ENCODE assay signal across 27 cellular contexts in genomic region chr7:136637826-136638225, GRCh38.
DNase-seq lines count a peak whose midpoint lies in the region; ATAC-seq, FAIRE-seq and TF ChIP-seq lines count a peak whose summit lies in the region.
"Had no signal": no experiment of that assay in that cellular context is flagged by ENCODE, and none has a peak within 500 bp of the region (broad histone marks: within the 10 kb centered on the region; RNA-seq: fewer than 3 reads in every experiment).

No MANE protein-coding gene starts in this region.

- DNase-seq in HCEC 1CT = peak; percentile 68
- peak; percentile 23 for DNase-seq in astrocyte (ENCODE audit: low read depth)
- peak; percentile 1 for DNase-seq in iris pigment epithelial cell (ENCODE audit: low read depth)
- no peak for DNase-seq in coronary artery (ENCODE audit: low spot score)
- no peak for DNase-seq in GM10266 (ENCODE audit: extremely low spot score)
- DNase-seq in breast epithelium (ENCODE audit: low spot score in 2 of 2) = no peak
- DNase-seq: activated CD4-positive, alpha-beta T cell treated with anti-CD3 and anti-CD28 coated beads for 4 hours; Caco-2; cerebellar nuclear complex; foreskin keratinocyte; heart left ventricle; lower lobe of right lung; midbrain; naive thymus-derived CD8-positive, alpha-beta T cell; NCI-H1105; NCI-H1930; NCI-H2171 treated with DMSO at 0.1 percent for 48 hours; NCI-H510A; psoas muscle; stimulated activated CD4-positive, alpha-beta T cell treated with anti-CD3 and anti-CD28 coated beads, Interleukin-4, amount 100 ng/mL, for 4 hours; T-helper 9 cell; transverse colon had no signal

- H3K9me3 ChIP-seq in astrocyte (ENCODE audit: insufficient read depth, low read depth, low read length) (no peaks in the 10 kb centered on the region), breast epithelium (no peaks in the 10 kb centered on the region)
- H3K9me3 ChIP-seq: Caco-2, esophagus muscularis mucosa, heart left ventricle, lower lobe of right lung, psoas muscle, transverse colon had no signal

- no peak for ATAC-seq in GM18498 (IDR thresholded peaks at IDR 0.05; ENCODE audit: unreplicated experiment)
- ATAC-seq: foreskin keratinocyte; heart left ventricle; lower lobe of right lung; naive thymus-derived CD8-positive, alpha-beta T cell; psoas muscle had no signal

- H3K27ac ChIP-seq in astrocyte (ENCODE audit: low read depth, low read length) (no peak overlapping the region), coronary artery (no peak overlapping the region), breast epithelium (no peak overlapping the region)
- H3K27ac ChIP-seq: C4-2B, esophagus muscularis mucosa, foreskin keratinocyte, heart left ventricle, lower lobe of right lung, psoas muscle, transverse colon had no signal

- TF ChIP-seq CTCF in astrocyte (IDR thresholded peaks at IDR 0.05; ENCODE audit: insufficient read depth, low read depth, low read length) (no peak), coronary artery (IDR thresholded peaks at IDR 0.05) (no peak), GM10266 (IDR thresholded peaks at IDR 0.05; ENCODE audit: control insufficient read depth, insufficient read depth, low read depth, missing control alignments) (no peak), breast epithelium (IDR thresholded peaks at IDR 0.05) (no peak)

- H2AFZ ChIP-seq in astrocyte (ENCODE audit: low read depth, low read length) = peak overlapping the region; percentile 28

- no peaks in the 10 kb centered on the region for H4K20me1 ChIP-seq in astrocyte (ENCODE audit: insufficient read depth, low read length)

- H3K9ac ChIP-seq in astrocyte (ENCODE audit: low read length) = no peak overlapping the region

- H3K36me3 ChIP-seq in astrocyte (ENCODE audit: insufficient read depth, low read length) (no peaks in the 10 kb centered on the region), breast epithelium (no peaks in the 10 kb centered on the region)
- H3K36me3 ChIP-seq: esophagus muscularis mucosa, heart left ventricle, lower lobe of right lung, transverse colon had no signal

- peak overlapping the region; percentile 17 for H3K4me2 ChIP-seq in astrocyte (ENCODE audit: low read length)

- H3K27me3 ChIP-seq in astrocyte (ENCODE audit: insufficient read depth, low read length) (no peaks in the 10 kb centered on the region), breast epithelium (no peaks in the 10 kb centered on the region)
- H3K27me3 ChIP-seq: esophagus muscularis mucosa, foreskin keratinocyte, heart left ventricle, transverse colon had no signal

- H3K36me3 Mint-ChIP-seq in astrocyte (ENCODE audit: low read depth, unreplicated experiment) = no peaks in the 10 kb centered on the region
- H3K36me3 Mint-ChIP-seq: activated naive CD4-positive, alpha-beta T cell treated with anti-CD3 and anti-CD28 coated beads, Interleukin-2, amount 50 U/mL, for 24 hours; naive thymus-derived CD8-positive, alpha-beta T cell had no signal

- H3K4me3 Mint-ChIP-seq in astrocyte (ENCODE audit: unreplicated experiment) = no peak overlapping the region
- H3K4me3 Mint-ChIP-seq: activated naive CD4-positive, alpha-beta T cell treated with anti-CD3 and anti-CD28 coated beads, Interleukin-2, amount 50 U/mL, for 24 hours; naive thymus-derived CD8-positive, alpha-beta T cell had no signal

- H3K27ac Mint-ChIP-seq in astrocyte (ENCODE audit: unreplicated experiment) = no peak overlapping the region
- H3K27ac Mint-ChIP-seq: activated naive CD4-positive, alpha-beta T cell treated with anti-CD3 and anti-CD28 coated beads, Interleukin-2, amount 50 U/mL, for 24 hours; activated T-helper 2 cell treated with anti-CD3 and anti-CD28 coated beads, Interferon-gamma antibody, Interleukin-2, Interleukin-4, amounts not matched to agents 10 μg/mL and 5 μg/mL and 100 μg/mL, durations not matched to agents 14 hours and 24 hours and 36 hours; naive thymus-derived CD8-positive, alpha-beta T cell had no signal

- no peaks in the 10 kb centered on the region for H3K27me3 Mint-ChIP-seq in astrocyte (ENCODE audit: low read depth, unreplicated experiment)
- H3K27me3 Mint-ChIP-seq: activated naive CD4-positive, alpha-beta T cell treated with anti-CD3 and anti-CD28 coated beads, Interleukin-2, amount 50 U/mL, for 24 hours; naive thymus-derived CD8-positive, alpha-beta T cell had no signal

- H3K4me1 Mint-ChIP-seq in astrocyte (ENCODE audit: low read depth, unreplicated experiment) = no peaks in the 10 kb centered on the region
- H3K4me1 Mint-ChIP-seq: activated naive CD4-positive, alpha-beta T cell treated with anti-CD3 and anti-CD28 coated beads, Interleukin-2, amount 50 U/mL, for 24 hours; naive thymus-derived CD8-positive, alpha-beta T cell had no signal

- H3K4me3 ChIP-seq in astrocyte (ENCODE audit: insufficient read depth, low read depth, low read length) (no peak overlapping the region), coronary artery (no peak overlapping the region), breast epithelium (no peak overlapping the region)
- H3K4me3 ChIP-seq: esophagus muscularis mucosa, heart left ventricle, lower lobe of right lung, psoas muscle, transverse colon had no signal

- no peak for TF ChIP-seq POLR2A in breast epithelium (IDR thresholded peaks at IDR 0.05)

- H3K4me1 ChIP-seq in astrocyte (ENCODE audit: insufficient read depth, low read length) (peaks cover 4% of the 10 kb centered on the region), breast epithelium (no peaks in the 10 kb centered on the region)
- H3K4me1 ChIP-seq: Caco-2, esophagus muscularis mucosa, foreskin keratinocyte, heart left ventricle, lower lobe of right lung, psoas muscle, transverse colon had no signal

- no peak for FAIRE-seq in astrocyte (lab: Jason Lieb, UNC)

- intact Hi-C loops in breast epithelium (cut with DNase I; ENCODE audit: low total_unique reads) = no loop called here

- no peaks in the 10 kb centered on the region for H3K79me2 ChIP-seq in astrocyte (ENCODE audit: insufficient read depth, low read length)

- H3K9me3 Mint-ChIP-seq in astrocyte (ENCODE audit: unreplicated experiment) = no peaks in the 10 kb centered on the region

Comparison
In these comparisons a context has a peak if more than half of its experiments do, and no peak if none do; other contexts are left out.
1. DNase-seq: peak in HCEC 1CT (single experiment), astrocyte (single experiment) and iris pigment epithelial cell (single experiment); none in coronary artery (single experiment), GM10266 (single experiment) and breast epithelium (0 of 2).